ENCODE assay signal across 1 cellular context in genomic region chr11:117183724-117184349, GRCh38.
TF ChIP-seq lines count a peak whose summit lies in the region.

No MANE protein-coding gene starts in this region.

TF ChIP-seq in HepG2, 621 proteins besides CTCF, POLR2A, EP300 and RAD21:
- TF ChIP-seq ZKSCAN1 (IDR thresholded peaks at IDR 0.05; ENCODE audit: low read length): no peak
- no peak for TF ChIP-seq EHMT2 (IDR thresholded peaks at IDR 0.05; ENCODE audit: borderline replicate concordance, low read depth, low read length)
- no peak for TF ChIP-seq GPBP1L1 (CRISPR knock-in tag; IDR thresholded peaks at IDR 0.05)
- no peak for TF ChIP-seq HIC2 (CRISPR knock-in tag; IDR thresholded peaks at IDR 0.05; ENCODE audit: low read depth)
- TF ChIP-seq DZIP1 (CRISPR knock-in tag; IDR thresholded peaks at IDR 0.05): no peak
- no peak for TF ChIP-seq ZC3H4 (CRISPR knock-in tag; IDR thresholded peaks at IDR 0.05; ENCODE audit: borderline replicate concordance)
- no peak for TF ChIP-seq BRCA1 (CRISPR knock-in tag; IDR thresholded peaks at IDR 0.05)
- no peak for TF ChIP-seq ZNF570 (CRISPR knock-in tag; IDR thresholded peaks at IDR 0.05; ENCODE audit: borderline replicate concordance)
- no peak for TF ChIP-seq ZNF317 (CRISPR knock-in tag; IDR thresholded peaks at IDR 0.05)
- TF ChIP-seq ZNF562 (CRISPR knock-in tag; IDR thresholded peaks at IDR 0.05; ENCODE audit: borderline replicate concordance): no peak
- no peak for TF ChIP-seq ZNF225 (CRISPR knock-in tag; IDR thresholded peaks at IDR 0.05)
- TF ChIP-seq PHF5A (CRISPR knock-in tag; IDR thresholded peaks at IDR 0.05; ENCODE audit: low read depth, unreplicated experiment): no peak
- TF ChIP-seq MYPOP (CRISPR knock-in tag; IDR thresholded peaks at IDR 0.05): no peak
- no peak for TF ChIP-seq SAFB2 (CRISPR knock-in tag; IDR thresholded peaks at IDR 0.05; ENCODE audit: borderline replicate concordance, low read depth)
- TF ChIP-seq ZBTB10 (CRISPR knock-in tag; IDR thresholded peaks at IDR 0.05; ENCODE audit: borderline replicate concordance): no peak
- TF ChIP-seq ZNF747 (CRISPR knock-in tag; IDR thresholded peaks at IDR 0.05; ENCODE audit: borderline replicate concordance): no peak
